In the genomic region with DNA sequence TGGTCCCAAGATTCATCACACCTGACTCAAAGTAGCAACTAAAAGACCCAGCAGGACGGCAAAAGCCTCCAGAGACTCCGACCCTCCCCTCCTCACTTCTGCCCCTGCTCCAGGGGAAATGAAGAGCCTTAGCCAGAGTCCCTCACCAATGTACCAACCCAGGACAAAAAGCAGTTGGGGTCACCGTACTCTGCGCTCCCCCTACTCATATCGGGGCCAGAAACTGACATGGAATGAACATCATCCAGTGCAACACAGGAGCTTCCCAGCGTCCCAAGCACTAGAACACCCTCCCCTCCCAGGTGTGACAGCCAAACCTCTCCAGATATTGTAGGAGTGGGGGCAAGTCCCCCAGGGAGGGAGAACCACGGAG, we compare ENCODE assay signal across 8 cellular contexts. TPM values are rescaled to one million over a fixed set of nuclear protein-coding genes. Genes with fewer than 3 reads are reported as not detected.
DNase-seq lines count a peak whose midpoint lies in the region; ATAC-seq, FAIRE-seq and TF ChIP-seq lines count a peak whose summit lies in the region.

No MANE protein-coding gene starts in this region.

- H3K9me3 ChIP-seq in A549 (no peaks in the 10 kb centered on the region), HUES6 (ENCODE audit: control insufficient read depth, insufficient read depth, low read depth, low read length) (no peaks in the 10 kb centered on the region), mammary epithelial cell (replicated peaks; ENCODE audit: insufficient read depth, low read length) (no peaks in the 10 kb centered on the region), mesodermal cell (ENCODE audit: control insufficient read depth, low read length) (no peaks in the 10 kb centered on the region)

- H3K36me3 ChIP-seq in HUES6 (ENCODE audit: control insufficient read depth, insufficient read depth, low read length): peaks cover 63% of the 10 kb centered on the region
- H3K36me3 ChIP-seq in mammary epithelial cell (ENCODE audit: insufficient read depth, low read length): peaks cover 40% of the 10 kb centered on the region
- peaks cover 64% of the 10 kb centered on the region for H3K36me3 ChIP-seq in mesodermal cell (ENCODE audit: control insufficient read depth, insufficient read depth, low read length)

- H3K27me3 ChIP-seq in HUES6 (ENCODE audit: control insufficient read depth, insufficient read depth, low read length) (peaks cover 8% of the 10 kb centered on the region; the same call in 1 of the 2 replicates), mammary epithelial cell (ENCODE audit: insufficient read depth, low read length) (no peaks in the 10 kb centered on the region)

- DNase-seq in A549 (ENCODE audit: low read depth in 1 of 2, low spot score in 1 of 2) (no peak), mammary epithelial cell (no peak), GOT3 (lab: John Stamatoyannopoulos, UW) (no peak), amygdala (lab: John Stamatoyannopoulos, UW) (no peak), MV-4-11 (lab: John Stamatoyannopoulos, UW) (no peak)

- peak overlapping the region; percentile 95 for H3K9ac ChIP-seq in HUES6 (ENCODE audit: low read length)
- H3K9ac ChIP-seq in mammary epithelial cell (ENCODE audit: insufficient read depth, low read length): peak overlapping the region; percentile 94

- H3K4me3 ChIP-seq in A549: peak overlapping the region; percentile 96
- peak overlapping the region; percentile 93 for H3K4me3 ChIP-seq in HUES6 (ENCODE audit: low read depth, low read length)
- H3K4me3 ChIP-seq in mammary epithelial cell (replicated peaks in 1 of 3; ENCODE audit: insufficient read depth in 1 of 3, low read depth in 2 of 3, low read length in 3 of 3): peak overlapping the region; percentile 77 to 95 (median 82)
- peak overlapping the region; percentile 97 for H3K4me3 ChIP-seq in mesodermal cell (ENCODE audit: extremely low read depth, insufficient read depth, low read length, poor library complexity, severe bottlenecking)

- TF ChIP-seq CTCF in A549 (IDR thresholded peaks at IDR 0.05) (no peak), mammary epithelial cell (conservative IDR thresholded peaks at IDR 0.05 in 1 of 2, IDR thresholded peaks at IDR 0.05 in 1 of 2; ENCODE audit: extremely low read depth in 1 of 2, insufficient read depth in 1 of 2, low read depth in 1 of 2, low read length in 2 of 2) (no peak)

- H3K4me1 ChIP-seq in A549 (peaks cover 26% of the 10 kb centered on the region; the same call in 2 of the 3 replicates), HUES6 (ENCODE audit: control insufficient read depth, insufficient read depth, low read length) (peaks cover 26% of the 10 kb centered on the region), mammary epithelial cell (ENCODE audit: insufficient read depth, low read length) (peaks cover 55% of the 10 kb centered on the region), mesodermal cell (ENCODE audit: control insufficient read depth, insufficient read depth, low read length, poor library complexity, severe bottlenecking) (peaks cover 36% of the 10 kb centered on the region)

- ATAC-seq in A549 (no peak), HG02588 (IDR thresholded peaks at IDR 0.05; ENCODE audit: unreplicated experiment) (no peak)

- no peak for TF ChIP-seq POLR2A in A549 (IDR thresholded peaks at IDR 0.05; ENCODE audit: low read length)

- TF ChIP-seq EP300 in A549 (IDR thresholded peaks at IDR 0.05): no peak

- POLR2A ChIA-PET in A549 (lab: Yijun Ruan, JAX): interaction anchor here (5.1 kb wide), 1 partner anchor 14 kb away, joined by 60 read pairs; the partner anchor contains the start of gene DAPK3

- TSS peak; percentile 50 for BruUV-seq in mammary epithelial cell (replicated peaks; lab: Mats Ljungman, UMichigan)

- in situ Hi-C loops in mammary epithelial cell (cut with MboI; ENCODE audit: low sequenced_read_pairs in 2 of 2): loop anchor here in 1 of 2 donors (10.0 kb wide), 1 partner anchor 221 kb away; no protein-coding TSS in a partner anchor

- H3K79me2 ChIP-seq in mammary epithelial cell (ENCODE audit: insufficient read depth, low read length): peaks cover 67% of the 10 kb centered on the region

- CTCF ChIA-PET in A549 (lab: Yijun Ruan, JAX): interaction anchor here (2.1 to 3.5 kb wide), 2 partner anchors 12 to 161 kb away, joined by 4 to 16 read pairs; partner anchors contain the start of gene DAPK3
- CTCF ChIA-PET in mammary epithelial cell (lab: Charles Lee; ENCODE audit: low non-redundant PET): no interaction called here

- H3K4me2 ChIP-seq in A549: peak overlapping the region; percentile 91
- H3K4me2 ChIP-seq in mammary epithelial cell (ENCODE audit: insufficient read depth, low read depth, low read length): peak overlapping the region; percentile 90

- no peak for FAIRE-seq in A549 (lab: Jason Lieb, UNC)

- no peak overlapping the region for H2AFZ ChIP-seq in mammary epithelial cell (ENCODE audit: low read depth, low read length)

- H3K27ac ChIP-seq in A549 (peak overlapping the region; percentile 83 to 97), HUES6 (ENCODE audit: low read depth, low read length) (peak overlapping the region; percentile 99), mammary epithelial cell (ENCODE audit: insufficient read depth, low read depth, low read length) (peak overlapping the region; percentile 85), mesodermal cell (ENCODE audit: low read depth, low read length, severe bottlenecking) (peak overlapping the region; percentile 99)

- dilution Hi-C loops in mammary epithelial cell (cut with HindIII; ENCODE audit: low sequenced_read_pairs): loop anchor here (5.0 kb wide), 5 partner anchors 36 to 219 kb away; no protein-coding TSS in a partner anchor

- intact Hi-C loops in mammary epithelial cell (cut with micrococcal nuclease): no loop called here

- TF ChIP-seq RAD21 in A549 (conservative IDR thresholded peaks at IDR 0.05 in 1 of 2, IDR thresholded peaks at IDR 0.05 in 1 of 2): no peak

- peaks cover 45% of the 10 kb centered on the region for H4K20me1 ChIP-seq in mammary epithelial cell (ENCODE audit: insufficient read depth, low read length)

- 61% methylated on average over 7 of the region's 7 CpGs for WGBS in A549 (ENCODE audit: missing lambda C conversion rate)
- WGBS in mammary epithelial cell (ENCODE audit: low coverage, missing lambda C conversion rate): 53% methylated on average over 5 of the region's 7 CpGs
- 77 to 82% methylated on average over 5 to 6 of the region's 7 CpGs for WGBS in mesodermal cell (ENCODE audit: insufficient coverage in 2 of 2), 2 experiments

TF ChIP-seq in A549, 52 proteins besides CTCF, POLR2A, EP300 and RAD21:
- TF ChIP-seq PBX3 (IDR thresholded peaks at IDR 0.05): no peak
- no peak for TF ChIP-seq HOXA7 (CRISPR knock-in tag; IDR thresholded peaks at IDR 0.05)
- TF ChIP-seq ZSCAN20 (CRISPR knock-in tag; IDR thresholded peaks at IDR 0.05): no peak
- TF ChIP-seq EHMT2 (IDR thresholded peaks at IDR 0.05; ENCODE audit: low read depth): no peak

RNA-seq across cellular contexts. Expression of gene EEF2, which starts 1.7 kb away (rescaled TPM):
- 526 and 680 TPM in 2 replicates for polyA plus RNA-seq in A549 (2011; rRNA removed)
- 739 and 972 TPM in 2 replicates for polyA plus RNA-seq in A549 (2012; cell fraction: cytosol; rRNA removed)
- polyA plus RNA-seq in A549 (2012; cell fraction: nucleus; rRNA removed): 944 and 1,422 TPM in 2 replicates
- 971 to 1,113 TPM (median 999 TPM) in 3 replicates for polyA plus RNA-seq in A549 (2017; fragmentation: RNase III; extraction: RNeasy Plus Mini Kit Qiagen cat#74134 plus additional on column Dnase treatment)
- 645 and 954 TPM in 2 replicates for polyA minus RNA-seq in A549 (2011; rRNA and poly(A)+ RNA removed)
- 1,000 to 10,000 TPM; 2,299 to 2,969 TPM for total RNA-seq in mammary epithelial cell
- 1,137 TPM for polyA plus RNA-seq in mammary epithelial cell
- polyA minus RNA-seq in mammary epithelial cell: 1,027 TPM
- polyA plus RNA-seq in mesodermal cell (2013, experiment 1 of 2): 1,893 TPM
- 1,823 TPM for polyA plus RNA-seq in mesodermal cell (2013, experiment 2 of 2)

RNA-seq across cellular contexts. Expression of gene DAPK3, which starts 12.6 kb away (rescaled TPM):
- polyA plus RNA-seq in A549 (2011; rRNA removed): 30.4 and 33.0 TPM in 2 replicates
- polyA plus RNA-seq in A549 (2012; cell fraction: cytosol; rRNA removed): 80.8 and 92.4 TPM in 2 replicates
- polyA plus RNA-seq in A549 (2012; cell fraction: nucleus; rRNA removed): 89.4 and 104 TPM in 2 replicates
- polyA plus RNA-seq in A549 (2017; fragmentation: RNase III; extraction: RNeasy Plus Mini Kit Qiagen cat#74134 plus additional on column Dnase treatment): 54.7 to 61.8 TPM (median 54.9 TPM) in 3 replicates
- polyA minus RNA-seq in A549 (2011; rRNA and poly(A)+ RNA removed): 44.8 and 49.2 TPM in 2 replicates
- total RNA-seq in mammary epithelial cell: 10 to 100 TPM; 69.2 to 99.9 TPM
- 37.3 TPM for polyA plus RNA-seq in mammary epithelial cell
- 92.3 TPM for polyA minus RNA-seq in mammary epithelial cell
- polyA plus RNA-seq in mesodermal cell (2013, experiment 1 of 2): 78.8 TPM
- polyA plus RNA-seq in mesodermal cell (2013, experiment 2 of 2): 64.6 TPM

RNA-seq across cellular contexts. Expression of gene PIAS4, which starts 24.0 kb away (rescaled TPM):
- polyA plus RNA-seq in A549 (2011; rRNA removed) (4.5 and 5.2 TPM in 2 replicates), A549 (2017; fragmentation: RNase III; extraction: RNeasy Plus Mini Kit Qiagen cat#74134 plus additional on column Dnase treatment) (10.6 to 12.8 TPM (median 11.3 TPM) in 3 replicates), mammary epithelial cell (11.5 TPM)
- 8.6 and 11.9 TPM in 2 replicates for polyA plus RNA-seq in A549 (2012; cell fraction: cytosol; rRNA removed)
- polyA plus RNA-seq in A549 (2012; cell fraction: nucleus; rRNA removed): 17.1 and 17.4 TPM in 2 replicates
- polyA minus RNA-seq in A549 (2011; rRNA and poly(A)+ RNA removed): 8.8 and 10.8 TPM in 2 replicates
- 10 to 100 TPM; 20.8 to 29.9 TPM for total RNA-seq in mammary epithelial cell
- polyA minus RNA-seq in mammary epithelial cell: 13.7 TPM
- polyA plus RNA-seq in mesodermal cell (2013, experiment 1 of 2): 37.9 TPM
- polyA plus RNA-seq in mesodermal cell (2013, experiment 2 of 2): 25.8 TPM

RNA-seq across cellular contexts. Expression of gene NMRK2, which starts 50.7 kb away (rescaled TPM):
- polyA plus RNA-seq in A549 (2011; rRNA removed) (not detected in 2 replicates), A549 (2017; fragmentation: RNase III; extraction: RNeasy Plus Mini Kit Qiagen cat#74134 plus additional on column Dnase treatment) (not detected in 3 replicates), mammary epithelial cell (not detected)
- polyA plus RNA-seq in A549 (2012; cell fraction: cytosol; rRNA removed): not detected in 2 replicates
- not detected in 2 replicates for polyA plus RNA-seq in A549 (2012; cell fraction: nucleus; rRNA removed)
- not detected in 2 replicates for polyA minus RNA-seq in A549 (2011; rRNA and poly(A)+ RNA removed)
- not detected for total RNA-seq in mammary epithelial cell
- not detected for polyA minus RNA-seq in mammary epithelial cell
- 0.37 TPM for polyA plus RNA-seq in mesodermal cell (2013, experiment 1 of 2)
- not detected for polyA plus RNA-seq in mesodermal cell (2013, experiment 2 of 2)
